8 cellular contexts compared by ENCODE assay signal in the genomic region with DNA sequence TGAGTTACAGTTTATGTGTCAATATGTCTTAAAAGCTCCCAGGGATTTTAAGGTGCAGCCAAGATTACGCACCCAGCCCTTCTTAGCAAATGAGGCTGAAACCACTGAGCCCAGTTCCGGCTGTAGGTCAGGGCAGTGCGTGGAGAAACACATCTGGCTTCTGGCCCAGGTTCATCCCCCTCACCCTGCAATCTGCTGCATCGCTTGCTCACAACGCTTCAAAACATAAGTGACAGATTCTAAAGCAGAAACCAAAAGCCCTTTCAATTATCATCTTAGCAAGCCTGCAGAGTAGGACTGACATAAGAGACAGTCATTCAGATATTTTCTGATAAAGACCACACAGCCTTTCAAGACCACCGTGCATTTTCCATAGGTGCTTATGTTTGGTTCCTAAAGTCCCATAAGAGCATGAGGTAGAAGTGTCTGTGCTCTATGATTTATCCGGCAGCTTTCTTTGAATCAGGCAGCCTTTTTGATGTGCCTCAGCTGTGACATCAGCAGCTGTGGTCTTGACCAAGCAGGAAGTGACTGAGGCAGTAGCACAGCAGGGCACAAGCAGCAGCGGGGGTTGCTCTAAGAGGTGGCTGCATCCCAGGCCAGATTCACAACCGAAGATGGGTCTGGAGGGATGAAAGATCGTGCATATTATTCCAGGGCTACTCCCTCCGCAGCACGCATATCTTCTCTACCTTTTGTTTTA.
A peak's percentile ranks its signal among the peaks of the same experiment; 100 is the strongest.
DNase-seq lines count a peak whose midpoint lies in the region; ATAC-seq and FAIRE-seq lines count a peak whose summit lies in the region.

No MANE protein-coding gene starts in this region.

- H3K23ac ChIP-seq in mesenchymal stem cell (ENCODE audit: low read length in 2 of 2) = no peak overlapping the region

- H3K4me2 ChIP-seq in mesenchymal stem cell (ENCODE audit: low read length, poor library complexity, severe bottlenecking) = peak overlapping the region; percentile 41

- no peak overlapping the region for H2BK15ac ChIP-seq in mesenchymal stem cell (ENCODE audit: low read depth, poor library complexity, severe bottlenecking)

- no peaks in the 10 kb centered on the region for H3K36me3 ChIP-seq in mesenchymal stem cell (ENCODE audit: control insufficient read depth in 1 of 2, insufficient read depth in 2 of 2, low read depth in 1 of 2, low read length in 2 of 2)

- FAIRE-seq in urothelium cell line (lab: Jason Lieb, UNC) = peak; percentile 79

- peak overlapping the region; percentile 69 for H2AFZ ChIP-seq in mesenchymal stem cell (ENCODE audit: low read depth, low read length)

- H3K27ac ChIP-seq in mesenchymal stem cell (ENCODE audit: low read length, poor library complexity, severe bottlenecking) = peak overlapping the region; percentile 29

- ATAC-seq in GM18861 (IDR thresholded peaks at IDR 0.05; ENCODE audit: unreplicated experiment) (peak; percentile 42), HG03025 (IDR thresholded peaks at IDR 0.05; ENCODE audit: low FRiP score, unreplicated experiment) (peak; percentile 71)

- WGBS in mesenchymal stem cell = 45% methylated on average over 9 of the region's 12 CpGs

- H3K79me1 ChIP-seq in mesenchymal stem cell (replicated peaks; ENCODE audit: low read length, poor library complexity, severe bottlenecking) = no peaks in the 10 kb centered on the region

- no peak overlapping the region for H2AK5ac ChIP-seq in mesenchymal stem cell (ENCODE audit: low read length, severe bottlenecking)

- H3K18ac ChIP-seq in mesenchymal stem cell (ENCODE audit: low read depth in 1 of 2, low read length in 2 of 2) = peak overlapping the region in 1 of 2 experiments; percentile 51

- H4K91ac ChIP-seq in mesenchymal stem cell (ENCODE audit: low read length) = no peak overlapping the region

- no peak overlapping the region for H3K14ac ChIP-seq in mesenchymal stem cell (ENCODE audit: low read length in 2 of 2)

- peak overlapping the region; percentile 48 for H4K8ac ChIP-seq in mesenchymal stem cell (ENCODE audit: low read length)

- DNase-seq in A172 (ENCODE audit: low spot score) = peak; percentile 68
- peak; percentile 84 for DNase-seq in RPMI8226
- DNase-seq in activated naive CD4-positive, alpha-beta T cell (lab: John Stamatoyannopoulos, UW) = peak; percentile 9 to 40 (median 24)
- DNase-seq in mesenchymal stem cell = peak; percentile 62
- peak; percentile 27 for DNase-seq in urothelium cell line (ENCODE audit: low spot score)
- no peak for DNase-seq in NCI-H1105 treated with DMSO at 0.1 percent for 48 hours (lab: John Stamatoyannopoulos, UW)

- no peak overlapping the region for H2BK5ac ChIP-seq in mesenchymal stem cell (ENCODE audit: low read depth, low read length, poor library complexity, severe bottlenecking)

- no peaks in the 10 kb centered on the region for H3K9me3 ChIP-seq in mesenchymal stem cell (ENCODE audit: control insufficient read depth, low read length)

- H3K4me1 ChIP-seq in mesenchymal stem cell (ENCODE audit: control insufficient read depth, insufficient read depth, low read depth, low read length) = peaks cover 8% of the 10 kb centered on the region

- peak overlapping the region in 1 of 2 experiments; percentile 34 for H3K4me3 ChIP-seq in mesenchymal stem cell (ENCODE audit: insufficient read depth in 1 of 2, low read depth in 1 of 2, low read length in 2 of 2)

- no peaks in the 10 kb centered on the region for H3K27me3 ChIP-seq in mesenchymal stem cell (ENCODE audit: control insufficient read depth in 1 of 2, insufficient read depth in 1 of 2, low read length in 2 of 2)

- peak overlapping the region; percentile 27 for H3K9ac ChIP-seq in mesenchymal stem cell (ENCODE audit: low read length)

- no peak overlapping the region for H2BK120ac ChIP-seq in mesenchymal stem cell (ENCODE audit: low read depth, low read length)

- no peak overlapping the region for H3K4ac ChIP-seq in mesenchymal stem cell (ENCODE audit: low read depth in 1 of 2, low read length in 2 of 2)

- H2BK12ac ChIP-seq in mesenchymal stem cell (ENCODE audit: low read length in 2 of 2) = peak overlapping the region in 1 of 2 experiments; percentile 77
